Comparison of ENCODE assay signal across 8 cellular contexts in the genomic region with DNA sequence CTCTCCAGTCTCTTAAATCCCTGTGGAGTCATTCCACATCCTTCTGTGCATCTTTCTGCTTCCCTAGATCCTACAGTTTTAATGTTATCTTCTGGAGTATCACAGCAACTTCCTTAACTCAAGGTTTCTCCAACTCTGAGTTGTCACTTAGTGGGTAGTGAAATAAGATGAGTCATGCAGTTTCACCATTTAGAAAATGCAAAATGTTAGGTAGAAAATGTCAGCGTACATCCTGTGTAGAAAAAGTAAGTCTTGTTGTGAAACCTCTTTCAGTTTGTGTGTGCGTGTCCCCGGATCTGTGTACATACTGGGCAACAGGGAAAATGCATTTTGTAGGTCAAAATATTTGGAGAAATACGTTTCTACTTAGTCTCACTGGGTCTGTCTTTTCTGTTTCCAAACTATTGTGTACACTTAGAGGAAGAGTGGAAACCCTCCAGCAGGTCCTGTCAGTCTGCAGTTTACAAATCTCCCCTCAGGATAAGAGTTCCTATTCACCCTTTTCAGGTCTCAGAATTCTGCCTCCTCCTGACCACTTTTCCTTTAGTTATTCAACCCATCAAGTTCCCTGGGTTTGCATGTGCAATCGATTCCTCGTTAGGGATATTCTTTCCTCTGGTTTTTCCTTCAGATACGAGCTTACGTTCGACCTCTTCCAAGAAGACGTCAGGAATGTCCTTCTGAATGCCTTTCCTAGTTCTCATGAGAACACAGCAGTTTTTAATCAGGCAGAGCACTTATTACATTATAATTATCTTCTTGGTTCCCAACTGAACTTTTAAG.
DNase-seq lines count a peak whose midpoint lies in the region; ATAC-seq, FAIRE-seq and TF ChIP-seq lines count a peak whose summit lies in the region.

No MANE protein-coding gene starts in this region.

- DNase-seq in DMS114 treated with DMSO at 0.1 percent for 48 hours (lab: John Stamatoyannopoulos, UW; ENCODE audit: unreplicated experiment) (peak; percentile 86), SJSA1 (ENCODE audit: low read depth in 1 of 2, low spot score in 2 of 2) (peak in 1 of 2 experiments; percentile 91), H1 (ENCODE audit: low read depth in 1 of 2, low spot score in 2 of 2) (no peak), NCI-H1436 treated with DMSO at 0.1 percent for 48 hours (lab: John Stamatoyannopoulos, UW) (no peak), frontal cortex (ENCODE audit: low spot score in 2 of 2) (no peak)

- H3K79me1 ChIP-seq in H1 (ENCODE audit: low read depth, low read length) = no peaks in the 10 kb centered on the region

- H3K4ac ChIP-seq in H1 (replicated peaks; ENCODE audit: insufficient read length, low read depth, low read length) = peak overlapping the region; percentile 55

- H3K14ac ChIP-seq in H1 (ENCODE audit: insufficient read length) = peak overlapping the region; percentile 89

- H2BK12ac ChIP-seq in H1 (ENCODE audit: low read depth, low read length) = peak overlapping the region; percentile 86

- CTCF ChIA-PET in H1 (lab: Charles Lee; ENCODE audit: partially characterized antibody) = interaction anchor here (0.7 to 5.6 kb wide), 7 partner anchors 13 to 324 kb away, joined by 3 to 48 read pairs (median 4); no protein-coding TSS in a partner anchor

- H4K8ac ChIP-seq in H1 (ENCODE audit: extremely low read depth, insufficient read depth, low read length) = no peak overlapping the region

- no peak overlapping the region for H3K23ac ChIP-seq in H1 (ENCODE audit: insufficient read length)

- H2AFZ ChIP-seq in H1 (ENCODE audit: low read length) = no peak overlapping the region

- H3K56ac ChIP-seq in H1 (replicated peaks; ENCODE audit: insufficient read length, low read depth, low read length) = peak overlapping the region; percentile 97

- TF ChIP-seq CTCF in H1 (IDR thresholded peaks at IDR 0.05; ENCODE audit: control extremely low read depth in 1 of 3, insufficient read depth in 1 of 3, low read depth in 1 of 3, low read length in 3 of 3) = no peak

- H3K27ac ChIP-seq in SJSA1 (peak overlapping the region; percentile 99), H1 (ENCODE audit: low read depth, low read length) (peak overlapping the region; percentile 87)

- H3K4me3 ChIP-seq in SJSA1 = peak overlapping the region; percentile 40
- peak overlapping the region; percentile 47 to 91 (median 80) for H3K4me3 ChIP-seq in H1 (ENCODE audit: extremely low read depth in 1 of 4, insufficient read depth in 2 of 4, low read depth in 3 of 4, low read length in 4 of 4)
- peak overlapping the region; percentile 14 for H3K4me3 ChIP-seq in mononuclear cell (ENCODE audit: low read length)

- 0 out of 2 replicates have a peak overlapping the region, but pooled peaks have one; percentile 32 for H2BK15ac ChIP-seq in H1 (ENCODE audit: low read length)

- no peak for FAIRE-seq in H1 (lab: Jason Lieb, UNC)
- FAIRE-seq in frontal cortex (lab: Jason Lieb, UNC) = no peak

- peak overlapping the region; percentile 96 for H2BK120ac ChIP-seq in H1 (replicated peaks; ENCODE audit: low read depth, low read length)

- TF ChIP-seq EP300 in H1 (IDR thresholded peaks at IDR 0.05; ENCODE audit: borderline replicate concordance in 1 of 2, low read depth in 2 of 2, low read length in 2 of 2) = no peak

- 1% methylated on average over 10 of the region's 10 CpGs; no CpG with 5 or more reads in 1 of the 2 experiments for WGBS in H1 (ENCODE audit: extremely low coverage in 1 of 2, insufficient coverage in 1 of 2, insufficient read length in 1 of 2, insufficient replicate concordance in 2 of 2, low coverage in 1 of 2, low lambda C conversion rate in 2 of 2, missing lambda C conversion rate in 1 of 2), 2 experiments

- H3K9ac ChIP-seq in H1 (replicated peaks in 1 of 4; ENCODE audit: extremely low read depth in 1 of 4, low read depth in 3 of 4, low read length in 3 of 4) = peak overlapping the region; percentile 70 to 83 (median 76)

- H3K18ac ChIP-seq in H1 (ENCODE audit: extremely low read depth, low read length) = peak overlapping the region; percentile 98

- peak overlapping the region; percentile 37; the same call in 1 of the 2 replicates for H2BK20ac ChIP-seq in H1 (ENCODE audit: low read length)

- H3K23me2 ChIP-seq in H1 (ENCODE audit: low read depth, low read length) = peaks cover 22% of the 10 kb centered on the region

- H3K4me1 ChIP-seq in SJSA1 (replicated peaks) (peaks cover 39% of the 10 kb centered on the region), H1 (replicated peaks in 1 of 4; ENCODE audit: control insufficient read depth in 3 of 4, insufficient read depth in 4 of 4, low read length in 3 of 4) (peaks cover 5 to 13% (median 9%) of the 10 kb centered on the region in 4 experiments; a peak in 5 of 7 replicates), mononuclear cell (ENCODE audit: insufficient read depth, low read length) (peaks cover 50% of the 10 kb centered on the region)

- H3K79me2 ChIP-seq in H1 (ENCODE audit: control insufficient read depth in 1 of 2, insufficient read depth in 2 of 2, low read length in 2 of 2) = peaks cover 4 to 39% of the 10 kb centered on the region in 2 experiments; a peak in 3 of 4 replicates

- H4K20me1 ChIP-seq in H1 (replicated peaks in 1 of 2; ENCODE audit: control insufficient read depth in 1 of 2, insufficient read depth in 2 of 2, low read length in 2 of 2) = no peaks in the 10 kb centered on the region

- H3K9me3 ChIP-seq in SJSA1 (replicated peaks) = no peaks in the 10 kb centered on the region
- H3K9me3 ChIP-seq in H1 (ENCODE audit: insufficient read depth in 2 of 2, low read depth in 1 of 2, low read length in 1 of 2) = no peaks in the 10 kb centered on the region
- no peaks in the 10 kb centered on the region for H3K9me3 ChIP-seq in mononuclear cell (ENCODE audit: low read depth, low read length)

- H2AK5ac ChIP-seq in H1 (ENCODE audit: low read depth, low read length) = peak overlapping the region; percentile 78

- H3K36me3 ChIP-seq in SJSA1 = no peaks in the 10 kb centered on the region
- H3K36me3 ChIP-seq in H1 (ENCODE audit: control insufficient read depth in 2 of 4, insufficient read depth in 4 of 4, low read length in 3 of 4) = peaks cover 0 to 34% (median 8%) of the 10 kb centered on the region in 4 experiments; a peak in 4 of 8 replicates

- peak overlapping the region; percentile 90 for H4K5ac ChIP-seq in H1 (ENCODE audit: insufficient read length, low read depth, low read length)

- peak; percentile 2 to 4; a peak in 2 of 3 replicates for TF ChIP-seq POLR2A in H1 (IDR thresholded peaks at IDR 0.05; ENCODE audit: control extremely low read depth in 1 of 2, low read depth in 2 of 2, low read length in 2 of 2)

- H3K4me2 ChIP-seq in H1 (ENCODE audit: insufficient read depth in 1 of 2, low read depth in 2 of 2, low read length in 2 of 2) = peak overlapping the region; percentile 67 to 88

- TF ChIP-seq RAD21 in H1 (IDR thresholded peaks at IDR 0.05 in 1 of 2, conservative IDR thresholded peaks at IDR 0.05 in 1 of 2; ENCODE audit: low read depth in 2 of 2, low read length in 2 of 2) = no peak

- peak; percentile 93 for ATAC-seq in GM19395 (IDR thresholded peaks at IDR 0.05; ENCODE audit: unreplicated experiment)
- peak; percentile 92 for ATAC-seq in HG03378 (IDR thresholded peaks at IDR 0.05; ENCODE audit: unreplicated experiment)

- POLR2A ChIA-PET in H1 (lab: Charles Lee; ENCODE audit: partially characterized antibody) = interaction anchor here (0.7 to 4.9 kb wide), 21 partner anchors 10 to 357 kb away, joined by 3 to 37 read pairs (median 8); a partner anchor contains a TSS

- H2BK5ac ChIP-seq in H1 (ENCODE audit: low read depth, low read length) = peak overlapping the region; percentile 97

- peak overlapping the region; percentile 94 for H4K91ac ChIP-seq in H1 (replicated peaks; ENCODE audit: insufficient read length, low read length)

- no peaks in the 10 kb centered on the region for H3K27me3 ChIP-seq in SJSA1 (replicated peaks)
- H3K27me3 ChIP-seq in H1 (replicated peaks in 1 of 4; ENCODE audit: control insufficient read depth in 3 of 4, extremely low read depth in 1 of 4, insufficient read depth in 3 of 4, low read length in 3 of 4) = no peaks in the 10 kb centered on the region
- no peaks in the 10 kb centered on the region for H3K27me3 ChIP-seq in mononuclear cell (ENCODE audit: insufficient read depth, low read length)

TF ChIP-seq in H1, 55 proteins besides CTCF, POLR2A, EP300 and RAD21:
- TF ChIP-seq CBX8 (IDR thresholded peaks at IDR 0.05; ENCODE audit: borderline replicate concordance, low read depth, low read length) (no peak), TAF7 (optimal IDR thresholded peaks at IDR 0.05; ENCODE audit: borderline replicate concordance, low read depth, low read length) (peak; percentile 16), MAFK (IDR thresholded peaks at IDR 0.05; ENCODE audit: low read depth, low read length) (no peak), SIN3A (conservative IDR thresholded peaks at IDR 0.05 in 1 of 2, IDR thresholded peaks at IDR 0.05 in 1 of 2; ENCODE audit: low read depth in 1 of 2, low read length in 2 of 2) (peak in 1 of 2 experiments; percentile 83; a peak in 2 of 4 replicates), PHF8 (conservative IDR thresholded peaks at IDR 0.05; ENCODE audit: low read depth, low read length) (no peak), CREB1 (IDR thresholded peaks at IDR 0.05) (peak; percentile 8; the same call in 1 of the 2 replicates)

Comparison
In these comparisons a context has a peak if more than half of its experiments do, and no peak if none do; other contexts are left out.
1. H3K4me3 ChIP-seq: peak in every context shown above with its lines; median percentile 80 in H1; 40 in SJSA1; 14 in mononuclear cell.